ENCODE assay signal across 12 cellular contexts in genomic region chrX:153781428-153782047, GRCh38. TPM values are rescaled to one million over a fixed set of nuclear protein-coding genes. Genes with fewer than 3 reads are reported as not detected.
DNase-seq lines count a peak whose midpoint lies in the region; ATAC-seq and TF ChIP-seq lines count a peak whose summit lies in the region.
"Had no signal": no experiment of that assay in that cellular context is flagged by ENCODE, and none has a peak within 500 bp of the region (broad histone marks: within the 10 kb centered on the region; RNA-seq: fewer than 3 reads in every experiment).

No MANE protein-coding gene starts in this region.

- no peak for TF ChIP-seq POLR2A in stomach (IDR thresholded peaks at IDR 0.05)

- peak overlapping the region in 1 of 4 donors; percentile 4 for H3K4me3 ChIP-seq in stomach
- H3K4me3 ChIP-seq: GM12878, SK-N-MC had no signal

- no peak for TF ChIP-seq EP300 in stomach (IDR thresholded peaks at IDR 0.05)

- peaks cover 0 to 20% (median 3%) of the 10 kb centered on the region in 3 donors for H3K27me3 ChIP-seq in stomach

- intact Hi-C loops in left ventricle myocardium superior (cut with micrococcal nuclease), result no loop called here
- intact Hi-C loops in stomach (cut with DNase I; ENCODE audit: low total_unique reads), result no loop called here

- peaks cover 10% of the 10 kb centered on the region for H3K27me3 Mint-ChIP-seq in activated T-cell treated with anti-CD3 and anti-CD28 coated beads, Interleukin-2, amount 50 U/mL, for 4 hours (ENCODE audit: low read depth)

- peaks cover 0 to 41% (median 29%) of the 10 kb centered on the region in 4 donors for H3K36me3 ChIP-seq in stomach

- no peaks in the 10 kb centered on the region for H3K9me3 ChIP-seq in stomach

- TF ChIP-seq CTCF in stomach (IDR thresholded peaks at IDR 0.05), result no peak

- WGBS in stomach, 5 donors, result 27 to 66% (median 60%) methylated on average over 3 to 24 of the region's 24 CpGs

- H3K4me1 ChIP-seq in stomach, result peaks cover 0 to 26% (median 15%) of the 10 kb centered on the region in 4 donors

- DNase-seq in ELF-1 (ENCODE audit: low read depth, low spot score), result peak; percentile 39
- peak; percentile 53 for DNase-seq in NCI-H2171 (lab: John Stamatoyannopoulos, UW)
- DNase-seq in left ventricle myocardium superior, result peak; percentile 59
- no peak for DNase-seq in stomach
- no peak for DNase-seq in activated CD4-positive, alpha-beta T cell treated with anti-CD3 and anti-CD28 coated beads for 48 hours
- DNase-seq in activated T-cell treated with anti-CD3 and anti-CD28 coated beads, Interleukin-2, amount 50 U/mL, for 4 hours, result no peak
- DNase-seq: activated naive CD8-positive, alpha-beta T cell treated with anti-CD3 and anti-CD28 coated beads, Interleukin-2, amount 50 U/mL, for 24 hours; midbrain had no signal

- no peak overlapping the region for H3K4me3 Mint-ChIP-seq in activated T-cell treated with anti-CD3 and anti-CD28 coated beads, Interleukin-2, amount 50 U/mL, for 4 hours
- H3K4me3 Mint-ChIP-seq: activated naive CD8-positive, alpha-beta T cell treated with anti-CD3 and anti-CD28 coated beads, Interleukin-2, amount 50 U/mL, for 24 hours; dendritic cell treated with granulocyte-macrophage colony-stimulating factor and Interleukin-4, amounts not matched to agents 40 ng/mL and 50 ng/mL, for 4 days had no signal

- H3K27ac ChIP-seq in stomach, result peak overlapping the region in 3 of 5 donors; percentile 25 to 76 (median 66)
- H3K27ac ChIP-seq: SK-N-MC had no signal

- no peaks in the 10 kb centered on the region for H3K9me3 Mint-ChIP-seq in activated T-cell treated with anti-CD3 and anti-CD28 coated beads, Interleukin-2, amount 50 U/mL, for 4 hours
- H3K9me3 Mint-ChIP-seq: activated naive CD8-positive, alpha-beta T cell treated with anti-CD3 and anti-CD28 coated beads, Interleukin-2, amount 50 U/mL, for 24 hours; dendritic cell treated with granulocyte-macrophage colony-stimulating factor and Interleukin-4, amounts not matched to agents 40 ng/mL and 50 ng/mL, for 4 days had no signal

- no peaks in the 10 kb centered on the region for H3K36me3 Mint-ChIP-seq in activated T-cell treated with anti-CD3 and anti-CD28 coated beads, Interleukin-2, amount 50 U/mL, for 4 hours (ENCODE audit: insufficient read depth)

- ATAC-seq in left ventricle myocardium superior (peak; percentile 74), HG03135 (IDR thresholded peaks at IDR 0.05; ENCODE audit: unreplicated experiment) (no peak)
- no peak for ATAC-seq in activated T-cell treated with anti-CD3 and anti-CD28 coated beads, Interleukin-2, amount 50 U/mL, for 4 hours
- ATAC-seq: activated naive CD8-positive, alpha-beta T cell treated with anti-CD3 and anti-CD28 coated beads, Interleukin-2, amount 50 U/mL, for 24 hours had no signal

- peaks cover 4% of the 10 kb centered on the region for H3K4me1 Mint-ChIP-seq in activated T-cell treated with anti-CD3 and anti-CD28 coated beads, Interleukin-2, amount 50 U/mL, for 4 hours (ENCODE audit: low read depth)
- H3K4me1 Mint-ChIP-seq: activated naive CD8-positive, alpha-beta T cell treated with anti-CD3 and anti-CD28 coated beads, Interleukin-2, amount 50 U/mL, for 24 hours had no signal

RNA-seq across cellular contexts. Expression of gene SRPK3, which starts 0.7 kb away (rescaled TPM):
- total RNA-seq in left ventricle myocardium superior (43.6 TPM), stomach (1 to 10 TPM in 3 of 5 donors, not detected in 2; 1.1 to 3.6 (median 1.6) TPM)
- polyA plus RNA-seq in stomach, result 1 to 10 TPM in 1 of 3 donors, under 1 TPM in 2; 0.35 to 1.7 (median 0.46) TPM
- total RNA-seq in activated T-cell treated with anti-CD3 and anti-CD28 coated beads, Interleukin-2, amount 50 U/mL, for 4 hours, result not detected
- total RNA-seq: GM12878 had no signal

RNA-seq across cellular contexts. Expression of gene IDH3G, which starts 12.6 kb away (rescaled TPM):
- 81.2 TPM for total RNA-seq in left ventricle myocardium superior
- 100 to 1,000 TPM in 1 of 5 donors, 10 to 100 TPM in 4; 31.0 to 186 (median 54.0) TPM for total RNA-seq in stomach
- polyA plus RNA-seq in stomach, result 10 to 100 TPM; 52.3 to 57.7 (median 54.4) TPM
- 10 to 100 TPM; 60.8 to 64.2 (median 62.7) TPM for total RNA-seq in activated T-cell treated with anti-CD3 and anti-CD28 coated beads, Interleukin-2, amount 50 U/mL, for 4 hours

RNA-seq across cellular contexts. Expression of gene SSR4, which starts 12.9 kb away (rescaled TPM):
- total RNA-seq in left ventricle myocardium superior (145 TPM), stomach (100 to 1,000 TPM in 3 of 5 donors, 10 to 100 TPM in 2; 13.9 to 186 (median 150) TPM)
- polyA plus RNA-seq in stomach, result 100 to 1,000 TPM; 554 to 717 (median 646) TPM
- 100 to 1,000 TPM; 295 to 341 (median 296) TPM for total RNA-seq in activated T-cell treated with anti-CD3 and anti-CD28 coated beads, Interleukin-2, amount 50 U/mL, for 4 hours

RNA-seq across cellular contexts. Expression of gene PLXNB3, which starts 17.5 kb away (rescaled TPM):
- total RNA-seq in left ventricle myocardium superior (2.4 TPM), stomach (10 to 100 TPM in 3 of 5 donors, 1 to 10 TPM in 2; 1.8 to 49.2 (median 18.7) TPM)
- 10 to 100 TPM in 1 of 3 donors, 1 to 10 TPM in 2; 5.2 to 11.9 (median 6.0) TPM for polyA plus RNA-seq in stomach
- under 1 TPM; 0.40 to 0.66 (median 0.46) TPM for total RNA-seq in activated T-cell treated with anti-CD3 and anti-CD28 coated beads, Interleukin-2, amount 50 U/mL, for 4 hours

RNA-seq across cellular contexts. Expression of gene PDZD4, which starts 48.8 kb away (rescaled TPM):
- 2.6 TPM for total RNA-seq in left ventricle myocardium superior
- 10 to 100 TPM in 1 of 5 donors, 1 to 10 TPM in 4; 4.6 to 11.1 (median 6.7) TPM for total RNA-seq in stomach
- 1 to 10 TPM; 2.1 to 5.5 (median 3.4) TPM for polyA plus RNA-seq in stomach
- 1 to 10 TPM in 2 of 3 donors, under 1 TPM in 1; 0.81 to 1.4 (median 1.4) TPM for total RNA-seq in activated T-cell treated with anti-CD3 and anti-CD28 coated beads, Interleukin-2, amount 50 U/mL, for 4 hours

Comparison
In these comparisons a context has a peak if more than half of its experiments do, and no peak if none do; other contexts are left out.
1. DNase-seq: peak in ELF-1 (single experiment), NCI-H2171 (single experiment) and left ventricle myocardium superior (single experiment); none in stomach (single experiment), activated CD4-positive, alpha-beta T cell treated with anti-CD3 and anti-CD28 coated beads for 48 hours (single experiment) and activated T-cell treated with anti-CD3 and anti-CD28 coated beads, Interleukin-2, amount 50 U/mL, for 4 hours (single experiment).